Comparison of ENCODE assay signal across 11 cellular contexts in genomic region chr9:124251605-124252366, GRCh38. TPM values are rescaled to one million over a fixed set of nuclear protein-coding genes. Genes with fewer than 3 reads are reported as not detected.
DNase-seq lines count a peak whose midpoint lies in the region; ATAC-seq, FAIRE-seq and TF ChIP-seq lines count a peak whose summit lies in the region.
"Had no signal": no experiment of that assay in that cellular context is flagged by ENCODE, and none has a peak within 500 bp of the region (broad histone marks: within the 10 kb centered on the region; RNA-seq: fewer than 3 reads in every experiment).

No MANE protein-coding gene starts in this region.

- H3K36me3 ChIP-seq in brain microvascular endothelial cell (replicated peaks): no peaks in the 10 kb centered on the region
- no peaks in the 10 kb centered on the region for H3K36me3 ChIP-seq in HepG2 (replicated peaks in 1 of 2; ENCODE audit: control insufficient read depth in 1 of 2, insufficient read depth in 2 of 2, low read length in 2 of 2)
- H3K36me3 ChIP-seq: ovary had no signal

- TF ChIP-seq RAD21 in HepG2 (CRISPR knock-in tag; IDR thresholded peaks at IDR 0.05): no peak

- H3K27ac Mint-ChIP-seq in CD14-positive monocyte: peak overlapping the region in 1 of 7 donors; percentile 19
- H3K27ac Mint-ChIP-seq: activated T-cell treated with anti-CD3 and anti-CD28 coated beads, Interleukin-2, amount 50 U/mL, for 72 hours had no signal

- peaks cover 0 to 13% (median 3%) of the 10 kb centered on the region in 3 donors for H3K27me3 Mint-ChIP-seq in CD14-positive monocyte (ENCODE audit: low read depth in 3 of 3)

- H3K27me3 ChIP-seq in brain microvascular endothelial cell (replicated peaks): no peaks in the 10 kb centered on the region
- H3K27me3 ChIP-seq in HepG2 (ENCODE audit: control insufficient read depth in 1 of 2, insufficient read depth in 2 of 2, low read length in 2 of 2): peaks cover 0 to 5% of the 10 kb centered on the region in 2 experiments; a peak in 4 of 5 replicates
- H3K27me3 ChIP-seq: ovary had no signal

- H3K4me3 ChIP-seq in brain microvascular endothelial cell (ENCODE audit: low read depth, low read length) (no peak overlapping the region), HepG2 (replicated peaks in 1 of 3; ENCODE audit: insufficient read depth in 1 of 3, low read depth in 2 of 3, low read length in 3 of 3) (no peak overlapping the region)
- H3K4me3 ChIP-seq: ovary had no signal

- H3K4me3 Mint-ChIP-seq in CD14-positive monocyte: peak overlapping the region in 1 of 2 donors; percentile 39
- H3K4me3 Mint-ChIP-seq: activated T-cell treated with anti-CD3 and anti-CD28 coated beads, Interleukin-2, amount 50 U/mL, for 72 hours had no signal

- no peak for TF ChIP-seq EP300 in HepG2 (IDR thresholded peaks at IDR 0.05; ENCODE audit: low read depth in 2 of 2, low read length in 2 of 2)
- no peak for TF ChIP-seq EP300 in HepG2 (CRISPR knock-in tag; IDR thresholded peaks at IDR 0.05; ENCODE audit: borderline replicate concordance)

- in situ Hi-C loops in brain microvascular endothelial cell (cut with HindIII; ENCODE audit: low pct_ligation_motif_present, low sequenced_read_pairs) (no loop called here), HepG2 (cut with HindIII; ENCODE audit: extremely low pct_ligation_motif_present, low pct_unique_long_range_greater_than_20kb) (no loop called here)

- no peak overlapping the region for H2AFZ ChIP-seq in HepG2 (ENCODE audit: low read length)

- H3K4me2 ChIP-seq in HepG2 (ENCODE audit: low read depth, low read length): no peak overlapping the region

- no peak overlapping the region for H3K9ac ChIP-seq in HepG2 (ENCODE audit: insufficient read depth, low read depth, low read length)

- POLR2A ChIA-PET in HepG2 (lab: Yijun Ruan, JAX): no interaction called here

- peak; percentile 14 for DNase-seq in CD14-positive monocyte (ENCODE audit: low spot score)
- DNase-seq in LHCN-M2 (ENCODE audit: low read depth): peak; percentile 74
- peak; percentile 24 for DNase-seq in brain microvascular endothelial cell
- DNase-seq in HepG2 (ENCODE audit: low spot score): no peak
- DNase-seq in RPMI8226: no peak
- DNase-seq: activated T-cell treated with anti-CD3 and anti-CD28 coated beads, Interleukin-2, amount 50 U/mL, for 72 hours; NCI-H526 had no signal

- H3K4me1 ChIP-seq in HepG2 (ENCODE audit: insufficient read depth, low read length): peaks cover 31% of the 10 kb centered on the region

- peak; percentile 27; the same call in 2 of the 3 replicates for ATAC-seq in HepG2
- ATAC-seq in HG03025 (IDR thresholded peaks at IDR 0.05; ENCODE audit: low FRiP score, unreplicated experiment): no peak
- ATAC-seq in GM19023 (IDR thresholded peaks at IDR 0.05; ENCODE audit: unreplicated experiment): no peak
- no peak for ATAC-seq in GM18858 (IDR thresholded peaks at IDR 0.05; ENCODE audit: unreplicated experiment)
- ATAC-seq: activated T-cell treated with anti-CD3 and anti-CD28 coated beads, Interleukin-2, amount 50 U/mL, for 72 hours had no signal

- FAIRE-seq in HepG2 (lab: Jason Lieb, UNC): no peak

- H3K36me3 Mint-ChIP-seq in CD14-positive monocyte: no peaks in the 10 kb centered on the region

- peaks cover 25% of the 10 kb centered on the region for H3K4me1 Mint-ChIP-seq in CD14-positive monocyte

- WGBS in HepG2 (ENCODE audit: low lambda C conversion rate): 69% methylated on average over 10 of the region's 16 CpGs

- peak overlapping the region; percentile 22 for H3K27ac ChIP-seq in brain microvascular endothelial cell
- no peak overlapping the region for H3K27ac ChIP-seq in HepG2 (ENCODE audit: extremely low read length, insufficient read depth, low read length)
- H3K27ac ChIP-seq: ovary had no signal

- H3K9me3 ChIP-seq in HepG2 (ENCODE audit: low read length): no peaks in the 10 kb centered on the region
- H3K9me3 ChIP-seq: ovary had no signal

- no peaks in the 10 kb centered on the region for H4K20me1 ChIP-seq in HepG2 (ENCODE audit: insufficient read depth, low read length)

- H3K79me2 ChIP-seq in HepG2 (ENCODE audit: insufficient read depth, low read length): no peaks in the 10 kb centered on the region

- no TSS peak for BruUV-seq in HepG2 (replicated peaks; lab: Mats Ljungman, UMichigan)

- no peak for TF ChIP-seq POLR2A in HepG2 (IDR thresholded peaks at IDR 0.05; ENCODE audit: insufficient read depth in 1 of 2, low read depth in 2 of 2, low read length in 2 of 2)

- peaks cover 0 to 3% (median 0%) of the 10 kb centered on the region in 7 donors for H3K9me3 Mint-ChIP-seq in CD14-positive monocyte
- H3K9me3 Mint-ChIP-seq: activated T-cell treated with anti-CD3 and anti-CD28 coated beads, Interleukin-2, amount 50 U/mL, for 72 hours had no signal

- CTCF ChIA-PET in HepG2 (lab: Yijun Ruan, JAX; ENCODE audit: low intra/inter-chr PET ratio, low total read pairs): no interaction called here

- TF ChIP-seq CTCF in CD14-positive monocyte (IDR thresholded peaks at IDR 0.05) (no peak), brain microvascular endothelial cell (IDR thresholded peaks at IDR 0.05; ENCODE audit: low read depth, low read length, missing control alignments) (peak; percentile 22), HepG2 (CRISPR knock-in tag; IDR thresholded peaks at IDR 0.05) (no peak)

- intact Hi-C loops in CD14-positive monocyte (cut with micrococcal nuclease) (no loop called here), HepG2 (cut with micrococcal nuclease; ENCODE audit: unreplicated experiment) (no loop called here)

TF ChIP-seq in HepG2, 621 proteins besides CTCF, POLR2A, EP300 and RAD21:
- TF ChIP-seq ZNF564 (CRISPR knock-in tag; IDR thresholded peaks at IDR 0.05) (no peak), ZNF3 (CRISPR knock-in tag; IDR thresholded peaks at IDR 0.05) (peak; percentile 77), NFYB (CRISPR knock-in tag; IDR thresholded peaks at IDR 0.05) (no peak), ZNF629 (CRISPR knock-in tag; conservative IDR thresholded peaks at IDR 0.05) (peak; percentile 45; the same call in 1 of the 2 replicates), ZSCAN31 (CRISPR knock-in tag; IDR thresholded peaks at IDR 0.05; ENCODE audit: low read depth) (no peak), ZNF263 (CRISPR knock-in tag; IDR thresholded peaks at IDR 0.05) (peak; percentile 55; the same call in 1 of the 2 replicates)

RNA-seq across cellular contexts. Expression of gene NEK6, which starts 6.0 kb away (rescaled TPM):
- 10 to 100 TPM; 26.1 to 35.8 TPM for polyA plus RNA-seq in CD14-positive monocyte
- total RNA-seq in LHCN-M2 (2014; rRNA removed): 62.8 and 72.6 TPM in 2 replicates
- 89.5 TPM for polyA plus RNA-seq in LHCN-M2 (2012)
- 30.4 and 44.7 TPM in 2 replicates for total RNA-seq in HepG2 (2016; rRNA removed; fragmentation: Illumina TruSeq; extraction: Trizol)
- 24.6 and 26.3 TPM in 2 replicates for total RNA-seq in HepG2 (2016; cell fraction: cytosol; rRNA removed; fragmentation: Illumina TruSeq; extraction: Trizol; ENCODE audit: low read depth)
- 33.2 and 37.5 TPM in 2 replicates for total RNA-seq in HepG2 (2016; cell fraction: insoluble cytoplasmic fraction; rRNA removed; fragmentation: Illumina TruSeq; extraction: Trizol)
- 49.4 and 52.7 TPM in 2 replicates for total RNA-seq in HepG2 (2016; cell fraction: membrane; rRNA removed; fragmentation: Illumina TruSeq; extraction: Trizol)
- total RNA-seq in HepG2 (2016; cell fraction: nucleus; rRNA removed; fragmentation: Illumina TruSeq; extraction: Trizol): 18.1 and 19.8 TPM in 2 replicates
- 119 and 127 TPM in 2 replicates for polyA plus RNA-seq in HepG2 (2011; rRNA removed)
- polyA plus RNA-seq in HepG2 (2011; cell fraction: cytosol; rRNA removed): 131 and 138 TPM in 2 replicates
- 94.1 and 101 TPM in 2 replicates for polyA plus RNA-seq in HepG2 (2011; cell fraction: nucleus; rRNA removed)
- 75.9 and 86.0 TPM in 2 replicates for polyA plus RNA-seq in HepG2 (2012)
- 55.6 and 62.7 TPM in 2 replicates for polyA plus RNA-seq in HepG2 (2016; cell fraction: cytosol; fragmentation: Illumina TruSeq; extraction: Trizol; ENCODE audit: low read depth)
- 71.0 and 74.4 TPM in 2 replicates for polyA plus RNA-seq in HepG2 (2016; cell fraction: insoluble cytoplasmic fraction; fragmentation: Illumina TruSeq; extraction: Trizol; ENCODE audit: low read depth)
- 68.1 and 79.5 TPM in 2 replicates for polyA plus RNA-seq in HepG2 (2016; cell fraction: membrane; fragmentation: Illumina TruSeq; extraction: Trizol; ENCODE audit: low read depth)
- 41.9 and 42.8 TPM in 2 replicates for polyA plus RNA-seq in HepG2 (2016; cell fraction: nucleus; fragmentation: Illumina TruSeq; extraction: Trizol; ENCODE audit: insufficient read depth, low read depth)
- polyA minus RNA-seq in HepG2 (2011; rRNA and poly(A)+ RNA removed; ENCODE audit: low replicate concordance): 13.4 and 281 TPM in 2 replicates
- polyA minus RNA-seq in HepG2 (2011; cell fraction: cytosol; rRNA and poly(A)+ RNA removed): 74.6 and 87.4 TPM in 2 replicates
- polyA minus RNA-seq in HepG2 (2011; cell fraction: nucleus; rRNA and poly(A)+ RNA removed): 49.3 and 50.8 TPM in 2 replicates

Comparison
In these comparisons a context has a peak if more than half of its experiments do, and no peak if none do; other contexts are left out.
1. DNase-seq: peak in CD14-positive monocyte (single experiment), LHCN-M2 (single experiment) and brain microvascular endothelial cell (single experiment); none in HepG2 (single experiment) and RPMI8226 (single experiment).